8 cellular contexts compared by ENCODE assay signal in the genomic region with DNA sequence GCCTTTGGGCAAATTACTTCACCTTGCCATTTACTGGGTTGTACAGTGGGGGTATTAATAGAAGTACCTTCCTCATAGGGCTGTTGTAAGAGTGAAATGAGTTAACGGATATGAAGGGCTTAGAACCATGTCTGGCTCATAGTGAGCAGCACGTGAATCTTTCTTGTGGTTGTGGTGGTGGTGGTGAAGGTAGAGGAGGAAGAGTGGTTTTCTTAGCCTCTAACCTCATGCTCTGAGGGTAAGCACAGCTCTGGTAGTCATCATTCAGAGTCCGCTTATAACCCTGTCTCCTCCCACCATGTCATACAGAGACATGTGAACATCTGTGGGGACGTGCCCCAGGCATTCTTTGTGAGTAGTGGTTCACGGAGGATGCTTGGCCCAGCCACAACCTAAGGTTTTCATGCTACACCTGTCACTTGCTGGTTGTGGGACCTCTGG. TPM values are rescaled to one million over a fixed set of nuclear protein-coding genes. Genes with fewer than 3 reads are reported as not detected.
DNase-seq lines count a peak whose midpoint lies in the region; ATAC-seq and TF ChIP-seq lines count a peak whose summit lies in the region.

No MANE protein-coding gene starts in this region.

- peaks cover 45% of the 10 kb centered on the region for H3K4me1 Mint-ChIP-seq in progenitor cell of endocrine pancreas (ENCODE audit: low read depth)

- H3K4me3 ChIP-seq in right cardiac atrium (ENCODE audit: low read length), result no peak overlapping the region

- peak; percentile 39 for DNase-seq in activated T-cell treated with anti-CD3 and anti-CD28 coated beads for 24 hours (ENCODE audit: low read depth)
- DNase-seq in stimulated activated CD4-positive, alpha-beta T cell treated with anti-CD3 and anti-CD28 coated beads, TNF-alpha, amount 100 ng/mL, for 24 hours (ENCODE audit: low read depth in 3 of 3), result peak; percentile 12 to 35 (median 19)
- DNase-seq in superior temporal gyrus (ENCODE audit: extremely low spot score), result no peak
- no peak for DNase-seq in cerebellum (ENCODE audit: low spot score)
- no peak for DNase-seq in progenitor cell of endocrine pancreas (ENCODE audit: low spot score, unreplicated experiment)
- no peak for DNase-seq in right cardiac atrium

- H3K4me1 ChIP-seq in right cardiac atrium (ENCODE audit: control insufficient read depth, insufficient read depth, low read length), result peaks cover 28% of the 10 kb centered on the region

- TF ChIP-seq CTCF in progenitor cell of endocrine pancreas (IDR thresholded peaks at IDR 0.05; ENCODE audit: unreplicated experiment), result no peak

- H3K27me3 ChIP-seq in right cardiac atrium (ENCODE audit: control insufficient read depth, insufficient read depth), result no peaks in the 10 kb centered on the region

- H3K27ac ChIP-seq in right cardiac atrium (ENCODE audit: low read length), result no peak overlapping the region

- H3K4me3 Mint-ChIP-seq in progenitor cell of endocrine pancreas (ENCODE audit: low read depth), result no peak overlapping the region

- 83% methylated on average over 5 of the region's 5 CpGs for WGBS in right cardiac atrium

- H3K9me3 ChIP-seq in right cardiac atrium (ENCODE audit: control insufficient read depth, low read length), result no peaks in the 10 kb centered on the region

- intact Hi-C loops in right cardiac atrium (cut with DNase I), result no loop called here

- no peak overlapping the region for H3K27ac Mint-ChIP-seq in progenitor cell of endocrine pancreas

- no peaks in the 10 kb centered on the region for H3K9me3 Mint-ChIP-seq in progenitor cell of endocrine pancreas (ENCODE audit: low read depth)

- H3K27me3 Mint-ChIP-seq in progenitor cell of endocrine pancreas, result no peaks in the 10 kb centered on the region

- ATAC-seq in GM19463 (IDR thresholded peaks at IDR 0.05; ENCODE audit: unreplicated experiment) (peak; percentile 92), HG03280 (IDR thresholded peaks at IDR 0.05; ENCODE audit: unreplicated experiment) (peak; percentile 92), right cardiac atrium (no peak)

- H3K36me3 Mint-ChIP-seq in progenitor cell of endocrine pancreas (ENCODE audit: insufficient read depth), result peaks cover 2% of the 10 kb centered on the region

RNA-seq across cellular contexts. Expression of a gene that starts 43.6 kb away (rescaled TPM):
- 63.7 TPM for total RNA-seq in cerebellum
- total RNA-seq in progenitor cell of endocrine pancreas, result 92.4 and 95.8 TPM in 2 replicates
- total RNA-seq in right cardiac atrium, result 100 to 1,000 TPM in 2 of 4 donors, 10 to 100 TPM in 2; 81.3 to 105 (median 98.4) TPM
- polyA plus RNA-seq in right cardiac atrium, result 19.7 TPM

Comparison
In these comparisons a context has a peak if more than half of its experiments do, and no peak if none do; other contexts are left out.
1. ATAC-seq: peak in GM19463 (single experiment) and HG03280 (single experiment); none in right cardiac atrium (0 of 2).
2. DNase-seq: peak in activated T-cell treated with anti-CD3 and anti-CD28 coated beads for 24 hours (single experiment) and stimulated activated CD4-positive, alpha-beta T cell treated with anti-CD3 and anti-CD28 coated beads, TNF-alpha, amount 100 ng/mL, for 24 hours (3 of 3); none in superior temporal gyrus (single experiment), cerebellum (single experiment), progenitor cell of endocrine pancreas (single experiment) and right cardiac atrium (0 of 3).